In the genomic region with DNA sequence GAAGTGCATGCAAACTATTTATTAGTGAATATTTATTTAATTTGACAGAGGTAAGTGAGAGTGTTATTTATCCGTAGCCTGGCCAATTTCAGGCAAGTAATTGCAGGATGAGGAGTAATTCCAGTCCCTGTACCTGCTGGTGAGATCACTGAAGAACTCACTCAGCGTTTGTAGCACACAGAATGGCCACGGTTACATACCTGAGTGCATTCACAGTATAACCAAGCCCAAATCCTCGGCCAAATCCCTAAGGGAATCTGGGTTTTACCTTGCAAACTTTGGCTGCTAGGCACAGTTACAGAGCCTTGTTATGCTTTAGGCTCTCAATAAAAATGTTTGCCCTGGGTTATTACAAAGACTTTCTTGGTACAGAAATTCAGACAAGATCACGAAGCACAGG, we compare ENCODE assay signal across 24 cellular contexts.
"Had no signal": no experiment of that assay in that cellular context is flagged by ENCODE, and none has a peak within 500 bp of the region (broad histone marks: within the 10 kb centered on the region; RNA-seq: fewer than 3 reads in every experiment).

No MANE protein-coding gene starts in this region.

- H3K36me3 ChIP-seq: brain microvascular endothelial cell had no signal

- H3K27me3 ChIP-seq: brain microvascular endothelial cell had no signal

- H3K27ac ChIP-seq: brain microvascular endothelial cell, SK-N-MC, VCaP had no signal

- DNase-seq: activated CD4-positive, alpha-beta memory T cell treated with anti-CD3 and anti-CD28 coated beads for 36 hours; activated CD4-positive, alpha-beta T cell treated with anti-CD3 and anti-CD28 coated beads, Interleukin-2, amount 10 ng/mL, durations not matched to agents 7 days and 5 days; activated CD4-positive, CD25-positive, alpha-beta regulatory T cell; activated gamma-delta T cell; activated naive CD4-positive, alpha-beta T cell treated with anti-CD3 and anti-CD28 coated beads, Interleukin-2, amount 10 ng/mL, durations not matched to agents 7 days and 5 days; activated naive CD8-positive, alpha-beta T cell treated with anti-CD3 and anti-CD28 coated beads for 36 hours; activated T-cell treated with anti-CD3 and anti-CD28 coated beads for 4 hours; activated T-cell treated with anti-CD3 and anti-CD28 coated beads, Interleukin-2, amount 50 U/mL, for 48 hours; brain microvascular endothelial cell; Kasumi-1; KBM-7; NCI-H1048; NCI-H146; NCI-H187 treated with DMSO at 0.1 percent for 48 hours; NCI-H2081 treated with DMSO at 0.1 percent for 48 hours; NCI-H446; NCI-H524; NCI-H748 treated with DMSO at 0.1 percent for 48 hours; T-cell; T-helper 2 cell; T1000 had no signal

- H3K4me3 ChIP-seq: SK-N-MC had no signal

- ATAC-seq: activated T-helper 17 cell treated with anti-CD3 and anti-CD28 coated beads, Interleukin-2, amount 50 U/mL, for 72 hours; T-cell had no signal
